In the genomic region with DNA sequence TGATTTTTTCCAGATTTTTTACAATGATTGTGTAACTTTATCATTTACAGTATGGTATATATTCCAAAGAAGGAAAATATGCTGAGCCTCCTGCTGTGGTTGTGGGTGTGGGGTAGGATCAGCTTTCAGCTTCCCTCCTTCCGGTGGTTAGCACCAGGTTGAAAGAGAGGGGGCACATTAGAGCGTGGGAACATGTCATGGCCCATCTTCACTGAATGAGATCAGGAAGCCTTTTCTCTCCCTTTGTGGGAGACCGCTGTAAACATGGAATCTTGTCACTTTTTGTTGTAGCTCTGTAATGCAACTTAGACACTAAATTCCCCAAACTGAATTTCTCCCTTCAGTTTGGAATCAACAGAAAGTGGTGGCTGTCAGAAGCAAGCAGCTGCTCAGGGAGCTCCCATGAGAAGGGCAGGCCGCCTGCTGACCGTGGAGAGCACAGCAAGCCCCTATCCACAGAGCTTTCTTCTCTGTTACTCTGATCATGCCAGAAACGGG, we compare ENCODE assay signal across 1 cellular context.
TF ChIP-seq lines count a peak whose summit lies in the region.

No MANE protein-coding gene starts in this region.

TF ChIP-seq in K562, 482 proteins besides CTCF, POLR2A, EP300 and RAD21 (continued from another document):
- TF ChIP-seq ZBTB11 (CRISPR knock-in tag; IDR thresholded peaks at IDR 0.05): 0 out of 6 replicates have a peak, but pooled peaks of 1 of the 3 experiments have one; percentile 18
- TF ChIP-seq NR3C1 (CRISPR knock-in tag; IDR thresholded peaks at IDR 0.05): no peak
- TF ChIP-seq ZSCAN29 (IDR thresholded peaks at IDR 0.05): no peak
- no peak for TF ChIP-seq ZNF133 (CRISPR knock-in tag; IDR thresholded peaks at IDR 0.05)
- peak; percentile 50; the same call in 1 of the 2 replicates for TF ChIP-seq STAG1 (CRISPR knock-in tag; IDR thresholded peaks at IDR 0.05; ENCODE audit: borderline replicate concordance)
- TF ChIP-seq ZNF12 (CRISPR knock-in tag; IDR thresholded peaks at IDR 0.05): no peak
- TF ChIP-seq ZNF146 (CRISPR knock-in tag; IDR thresholded peaks at IDR 0.05; ENCODE audit: unreplicated experiment): no peak
- TF ChIP-seq FOXJ2 (tag; IDR thresholded peaks at IDR 0.05): no peak
- TF ChIP-seq, protein P1, sequence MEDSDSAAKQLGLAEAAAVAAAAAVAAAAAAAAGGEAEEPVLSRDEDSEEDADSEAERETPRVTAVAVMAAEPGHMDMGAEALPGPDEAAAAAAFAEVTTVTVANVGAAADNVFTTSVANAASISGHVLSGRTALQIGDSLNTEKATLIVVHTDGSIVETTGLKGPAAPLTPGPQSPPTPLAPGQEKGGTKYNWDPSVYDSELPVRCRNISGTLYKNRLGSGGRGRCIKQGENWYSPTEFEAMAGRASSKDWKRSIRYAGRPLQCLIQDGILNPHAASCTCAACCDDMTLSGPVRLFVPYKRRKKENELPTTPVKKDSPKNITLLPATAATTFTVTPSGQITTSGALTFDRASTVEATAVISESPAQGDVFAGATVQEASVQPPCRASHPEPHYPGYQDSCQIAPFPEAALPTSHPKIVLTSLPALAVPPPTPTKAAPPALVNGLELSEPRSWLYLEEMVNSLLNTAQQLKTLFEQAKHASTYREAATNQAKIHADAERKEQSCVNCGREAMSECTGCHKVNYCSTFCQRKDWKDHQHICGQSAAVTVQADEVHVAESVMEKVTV (CRISPR knock-in tag; IDR thresholded peaks at IDR 0.05): peak; percentile 49; the same call in 1 of the 2 replicates
- TF ChIP-seq CREB1 (IDR thresholded peaks at IDR 0.05): no peak
- TF ChIP-seq CREB1 (CRISPR knock-in tag; IDR thresholded peaks at IDR 0.05): 0 out of 2 replicates have a peak, but pooled peaks have one; percentile 19
- TF ChIP-seq SMC3 (conservative IDR thresholded peaks at IDR 0.05; ENCODE audit: insufficient read depth, low read depth, low read length): peak; percentile 40; the same call in 1 of the 2 replicates
- TF ChIP-seq CAMTA2 (CRISPR knock-in tag; conservative IDR thresholded peaks at IDR 0.05): no peak
- no peak for TF ChIP-seq ZNF239 (CRISPR knock-in tag; IDR thresholded peaks at IDR 0.05)
- TF ChIP-seq ATF7 (IDR thresholded peaks at IDR 0.05): peak; percentile 46; the same call in 1 of the 2 replicates
- TF ChIP-seq TFAP4 (CRISPR knock-in tag; IDR thresholded peaks at IDR 0.05; ENCODE audit: borderline replicate concordance): peak; percentile 82
- no peak for TF ChIP-seq SFPQ (IDR thresholded peaks at IDR 0.05; ENCODE audit: low read depth, low read length)
- TF ChIP-seq, protein P2, sequence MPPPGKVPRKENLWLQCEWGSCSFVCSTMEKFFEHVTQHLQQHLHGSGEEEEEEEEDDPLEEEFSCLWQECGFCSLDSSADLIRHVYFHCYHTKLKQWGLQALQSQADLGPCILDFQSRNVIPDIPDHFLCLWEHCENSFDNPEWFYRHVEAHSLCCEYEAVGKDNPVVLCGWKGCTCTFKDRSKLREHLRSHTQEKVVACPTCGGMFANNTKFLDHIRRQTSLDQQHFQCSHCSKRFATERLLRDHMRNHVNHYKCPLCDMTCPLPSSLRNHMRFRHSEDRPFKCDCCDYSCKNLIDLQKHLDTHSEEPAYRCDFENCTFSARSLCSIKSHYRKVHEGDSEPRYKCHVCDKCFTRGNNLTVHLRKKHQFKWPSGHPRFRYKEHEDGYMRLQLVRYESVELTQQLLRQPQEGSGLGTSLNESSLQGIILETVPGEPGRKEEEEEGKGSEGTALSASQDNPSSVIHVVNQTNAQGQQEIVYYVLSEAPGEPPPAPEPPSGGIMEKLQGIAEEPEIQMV (tag; conservative IDR thresholded peaks at IDR 0.05; ENCODE audit: low read depth): no peak
- 0 out of 4 replicates have a peak, but pooled peaks of 1 of the 2 experiments have one; percentile 15 for TF ChIP-seq NONO (IDR thresholded peaks at IDR 0.05; ENCODE audit: low read depth in 2 of 2, low read length in 1 of 2)
- no peak for TF ChIP-seq HDAC3 (IDR thresholded peaks at IDR 0.05; ENCODE audit: borderline replicate concordance, partially characterized antibody)
- no peak for TF ChIP-seq SREBF2 (CRISPR knock-in tag; IDR thresholded peaks at IDR 0.05)
- TF ChIP-seq U2AF1 (optimal IDR thresholded peaks at IDR 0.05; ENCODE audit: low read depth, low read length): no peak
- TF ChIP-seq ZNF77 (CRISPR knock-in tag; IDR thresholded peaks at IDR 0.05): no peak
- TF ChIP-seq CEBPG (CRISPR knock-in tag; IDR thresholded peaks at IDR 0.05): no peak
- 0 out of 4 replicates have a peak, but pooled peaks of 1 of the 2 experiments have one; percentile 21 for TF ChIP-seq CEBPG (tag; conservative IDR thresholded peaks at IDR 0.05 in 1 of 2, IDR thresholded peaks at IDR 0.05 in 1 of 2)
- TF ChIP-seq NRF1 (conservative IDR thresholded peaks at IDR 0.05 in 1 of 2, IDR thresholded peaks at IDR 0.05 in 1 of 2): 0 out of 4 replicates have a peak, but pooled peaks of 1 of the 2 experiments have one; percentile 18
- TF ChIP-seq MLX (CRISPR knock-in tag; conservative IDR thresholded peaks at IDR 0.05): no peak
- no peak for TF ChIP-seq PCBP1 (IDR thresholded peaks at IDR 0.05; ENCODE audit: low read depth, low read length, poor library complexity, severe bottlenecking)
- no peak for TF ChIP-seq FIP1L1 (IDR thresholded peaks at IDR 0.05; ENCODE audit: low read depth, low read length, poor library complexity, severe bottlenecking)
- TF ChIP-seq TEAD2 (tag; IDR thresholded peaks at IDR 0.05): 0 out of 2 replicates have a peak, but pooled peaks have one; percentile 20
- peak; percentile 56; the same call in 1 of the 2 replicates for TF ChIP-seq GABPB1 (CRISPR knock-in tag; IDR thresholded peaks at IDR 0.05)
- TF ChIP-seq ZEB2 (IDR thresholded peaks at IDR 0.05): no peak
- TF ChIP-seq NR2C2 (CRISPR knock-in tag; IDR thresholded peaks at IDR 0.05): no peak
- no peak for TF ChIP-seq NR2C2 (tag; IDR thresholded peaks at IDR 0.05)
- peak; percentile 48; the same call in 1 of the 2 replicates for TF ChIP-seq ETV1 (tag; conservative IDR thresholded peaks at IDR 0.05; ENCODE audit: low read depth)
- no peak for TF ChIP-seq TCF7L2 (IDR thresholded peaks at IDR 0.05; ENCODE audit: low read depth, low read length)
- TF ChIP-seq ZNF175 (CRISPR knock-in tag; IDR thresholded peaks at IDR 0.05; ENCODE audit: low read depth): no peak
- TF ChIP-seq MAFK (IDR thresholded peaks at IDR 0.05; ENCODE audit: low read length): no peak
- peak; percentile 69 for TF ChIP-seq GABPA (tag; conservative IDR thresholded peaks at IDR 0.05; ENCODE audit: low read depth)
